ENCODE assay signal across 16 cellular contexts in the genomic region with DNA sequence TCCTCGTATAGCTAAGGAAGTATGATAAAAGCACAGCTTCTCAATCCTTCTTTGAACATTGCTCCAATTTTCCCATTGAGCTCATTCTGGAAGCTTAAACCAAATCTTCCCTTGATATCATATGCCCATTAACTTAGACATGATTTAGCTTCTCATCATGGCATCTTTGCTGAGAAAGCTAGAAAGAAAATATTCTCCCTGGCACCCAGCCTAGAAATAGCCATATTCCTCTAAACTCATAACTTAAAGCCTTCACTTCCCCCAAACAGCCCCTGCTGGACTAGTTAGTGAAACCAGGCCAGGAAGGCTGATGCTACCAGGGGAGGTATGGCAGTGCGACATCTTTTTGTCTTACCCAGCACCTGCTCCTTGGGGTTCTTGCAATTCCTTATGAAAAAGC. TPM values are rescaled to one million over a fixed set of nuclear protein-coding genes. Genes with fewer than 3 reads are reported as not detected.
DNase-seq lines count a peak whose midpoint lies in the region; ATAC-seq and TF ChIP-seq lines count a peak whose summit lies in the region.
"Had no signal": no experiment of that assay in that cellular context is flagged by ENCODE, and none has a peak within 500 bp of the region (broad histone marks: within the 10 kb centered on the region; RNA-seq: fewer than 3 reads in every experiment).

No MANE protein-coding gene starts in this region.

- dilution Hi-C loops in IMR-90 (cut with HindIII; ENCODE audit: low sequenced_read_pairs, unreplicated experiment) = no loop called here

- no peak overlapping the region for H2BK15ac ChIP-seq in IMR-90 (ENCODE audit: low read depth, low read length)

- peak overlapping the region; percentile 85 to 99 (median 97) for H3K27ac Mint-ChIP-seq in CD4-positive, alpha-beta memory T cell
- H3K27ac Mint-ChIP-seq in natural killer cell (peak overlapping the region; percentile 95 to 97), MCF 10A (ENCODE audit: low read depth, unreplicated experiment) (no peak overlapping the region)

- DNase-seq in CD4-positive, alpha-beta memory T cell = no peak
- no peak for DNase-seq in IMR-90
- peak; percentile 37 for DNase-seq in amniotic epithelial cell (ENCODE audit: low read depth)
- no peak for DNase-seq in natural killer cell
- DNase-seq in GM13976 (ENCODE audit: low spot score) = no peak
- DNase-seq in MCF 10A (ENCODE audit: unreplicated experiment) = no peak
- DNase-seq in DMS114 treated with DMSO at 0.1 percent for 48 hours (lab: John Stamatoyannopoulos, UW; ENCODE audit: unreplicated experiment) = no peak
- DNase-seq: amniotic stem cell, cortex of kidney, heart left ventricle, kidney, midbrain, NCI-H2081 had no signal

- H3K4me3 Mint-ChIP-seq in CD4-positive, alpha-beta memory T cell = peak overlapping the region; percentile 92 to 99 (median 98)
- peak overlapping the region; percentile 36 for H3K4me3 Mint-ChIP-seq in natural killer cell
- H3K4me3 Mint-ChIP-seq in MCF 10A (ENCODE audit: unreplicated experiment) = no peak overlapping the region

- H3K9me1 ChIP-seq in IMR-90 (ENCODE audit: insufficient read depth, low read length) = peaks cover 30% of the 10 kb centered on the region

- no peak overlapping the region for H2AK5ac ChIP-seq in IMR-90 (ENCODE audit: low read depth, low read length)

- H3K27me3 ChIP-seq in CD4-positive, alpha-beta memory T cell (ENCODE audit: insufficient read depth, low read length) = no peaks in the 10 kb centered on the region
- H3K27me3 ChIP-seq in IMR-90 (ENCODE audit: control insufficient read depth, insufficient read depth, low read length) = no peaks in the 10 kb centered on the region
- H3K27me3 ChIP-seq: esophagus muscularis mucosa, heart left ventricle had no signal

- H4K5ac ChIP-seq in IMR-90 (ENCODE audit: low read depth, low read length) = no peak overlapping the region

- no peak overlapping the region for H3K56ac ChIP-seq in IMR-90 (ENCODE audit: extremely low read depth, insufficient read depth, low read length)

- no peak overlapping the region for H2BK120ac ChIP-seq in IMR-90 (ENCODE audit: low read depth, low read length)

- ATAC-seq in IMR-90 (ENCODE audit: low read depth) (no peak), natural killer cell (no peak)
- ATAC-seq: heart left ventricle had no signal

- H3K9ac ChIP-seq in IMR-90 (ENCODE audit: low read depth, low read length) = no peak overlapping the region

- WGBS in IMR-90 (ENCODE audit: extremely low coverage in 2 of 2, insufficient read length in 1 of 2), 2 experiments = no CpG with 5 or more reads among the region's 2 CpGs

- no peak overlapping the region for H2BK5ac ChIP-seq in IMR-90 (ENCODE audit: low read depth, low read length, poor library complexity, severe bottlenecking)

- POLR2A ChIA-PET in CD4-positive, alpha-beta memory T cell (lab: Charles Lee; ENCODE audit: partially characterized antibody) = interaction anchor here (0.5 to 9.5 kb wide), 7 partner anchors 11 to 135 kb away, joined by 3 to 217 read pairs (median 7); no protein-coding TSS in a partner anchor
- POLR2A ChIA-PET in IMR-90 (lab: Charles Lee; ENCODE audit: unreplicated experiment) = no interaction called here
- POLR2A ChIA-PET in MCF 10A (lab: Yijun Ruan, JAX) = interaction anchor here (0.6 to 1.3 kb wide), 2 partner anchors 57 to 58 kb away, joined by 4 read pairs; no protein-coding TSS in a partner anchor

- H3K9me3 Mint-ChIP-seq in CD4-positive, alpha-beta memory T cell = no peaks in the 10 kb centered on the region
- H3K9me3 Mint-ChIP-seq in natural killer cell (no peaks in the 10 kb centered on the region), MCF 10A (ENCODE audit: unreplicated experiment) (no peaks in the 10 kb centered on the region)

- BruUV-seq in IMR-90 (replicated peaks; lab: Mats Ljungman, UMichigan) = no TSS peak
- no TSS peak for BruUV-seq in MCF 10A (replicated peaks; lab: Mats Ljungman, UMichigan)

- no peak overlapping the region for H2BK20ac ChIP-seq in IMR-90 (ENCODE audit: low read depth, low read length)

- H3K4me3 ChIP-seq in CD4-positive, alpha-beta memory T cell (ENCODE audit: low read length in 2 of 2) = peak overlapping the region; percentile 91 to 95
- H3K4me3 ChIP-seq in IMR-90 (ENCODE audit: insufficient read depth, low read depth, low read length) = no peak overlapping the region
- H3K4me3 ChIP-seq: esophagus muscularis mucosa, heart left ventricle had no signal

- no peak overlapping the region for H3K4ac ChIP-seq in IMR-90 (ENCODE audit: low read depth, low read length)

- H3K27ac ChIP-seq in CD4-positive, alpha-beta memory T cell (ENCODE audit: low read depth, low read length) = peak overlapping the region; percentile 80
- H3K27ac ChIP-seq in IMR-90 (ENCODE audit: insufficient read depth, low read length) = no peak overlapping the region
- H3K27ac ChIP-seq: C4-2B, esophagus muscularis mucosa, heart left ventricle, thoracic aorta had no signal

- H3K18ac ChIP-seq in IMR-90 (ENCODE audit: low read depth, low read length) = no peak overlapping the region

- H3K36me3 ChIP-seq in CD4-positive, alpha-beta memory T cell (ENCODE audit: insufficient read depth, low read length) = peaks cover 15% of the 10 kb centered on the region
- H3K36me3 ChIP-seq in IMR-90 (ENCODE audit: control insufficient read depth, insufficient read depth, low read length) = peaks cover 4% of the 10 kb centered on the region; the same call in 1 of the 2 replicates
- H3K36me3 ChIP-seq: thoracic aorta had no signal

- H3K4me2 ChIP-seq in IMR-90 (ENCODE audit: low read depth, low read length) = peak overlapping the region; percentile 33

- peaks cover 71% of the 10 kb centered on the region for H3K4me1 ChIP-seq in CD4-positive, alpha-beta memory T cell (ENCODE audit: insufficient read depth, low read length)
- H3K4me1 ChIP-seq in IMR-90 (ENCODE audit: control insufficient read depth, insufficient read depth, low read length) = peaks cover 19% of the 10 kb centered on the region

- TF ChIP-seq CTCF in IMR-90 (conservative IDR thresholded peaks at IDR 0.05; ENCODE audit: low read depth, low read length) = no peak
- TF ChIP-seq CTCF in natural killer cell (IDR thresholded peaks at IDR 0.05) = no peak
- no peak for TF ChIP-seq CTCF in GM13976 (IDR thresholded peaks at IDR 0.05; ENCODE audit: borderline replicate concordance, control extremely low read depth, extremely low read depth, insufficient read depth, missing control alignments)
- no peak for TF ChIP-seq CTCF in MCF 10A (IDR thresholded peaks at IDR 0.05; ENCODE audit: unreplicated experiment)

- H4K20me1 ChIP-seq in IMR-90 (ENCODE audit: insufficient read depth, low read length) = peaks cover 76% of the 10 kb centered on the region

- in situ Hi-C loops in IMR-90 (cut with MboI; ENCODE audit: low sequenced_read_pairs) = no loop called here
- in situ Hi-C loops in GM13976 (cut with MboI; ENCODE audit: low sequenced_read_pairs, unreplicated experiment) = no loop called here

- TF ChIP-seq POLR2A in IMR-90 (IDR thresholded peaks at IDR 0.05; ENCODE audit: low read depth, low read length) = no peak

- H3K4me1 Mint-ChIP-seq in CD4-positive, alpha-beta memory T cell = peaks cover 54 to 74% (median 62%) of the 10 kb centered on the region in 4 donors
- H3K4me1 Mint-ChIP-seq in natural killer cell (peaks cover 79 to 80% of the 10 kb centered on the region in 2 donors), MCF 10A (ENCODE audit: insufficient read depth, unreplicated experiment) (peaks cover 42% of the 10 kb centered on the region)

- H4K91ac ChIP-seq in IMR-90 (ENCODE audit: insufficient read depth, low read depth, low read length) = no peak overlapping the region

- H3K9me3 ChIP-seq in CD4-positive, alpha-beta memory T cell (ENCODE audit: control insufficient read depth in 1 of 2, low read length in 2 of 2) = no peaks in the 10 kb centered on the region
- no peaks in the 10 kb centered on the region for H3K9me3 ChIP-seq in IMR-90 (ENCODE audit: control insufficient read depth, insufficient read depth, low read length)
- H3K9me3 ChIP-seq: esophagus muscularis mucosa, heart left ventricle, thoracic aorta had no signal

- H3K23ac ChIP-seq in IMR-90 (ENCODE audit: low read depth, low read length) = no peak overlapping the region

- CTCF ChIA-PET in CD4-positive, alpha-beta memory T cell (lab: Charles Lee; ENCODE audit: partially characterized antibody) = interaction anchor here (0.7 to 9.1 kb wide), 9 partner anchors 11 to 182 kb away, joined by 3 to 79 read pairs (median 5); no protein-coding TSS in a partner anchor
- CTCF ChIA-PET in IMR-90 (lab: Yijun Ruan, JAX) (interaction anchor here (1.0 kb wide), 1 partner anchor 74 kb away, joined by 3 read pairs; no protein-coding TSS in a partner anchor), MCF 10A (lab: Yijun Ruan, JAX) (interaction anchor here (0.7 to 1.1 kb wide), 3 partner anchors 84 to 1588 kb away, joined by 3 to 5 read pairs (median 4); partner anchors contain the start of gene PAIP2B)

- no peak overlapping the region for H2AFZ ChIP-seq in IMR-90 (replicated peaks; ENCODE audit: low read length, poor library complexity)

- intact Hi-C loops in CD4-positive, alpha-beta memory T cell (cut with micrococcal nuclease) = no loop called here
- intact Hi-C loops in IMR-90 (cut with micrococcal nuclease) = no loop called here
- intact Hi-C loops in natural killer cell (cut with micrococcal nuclease) = no loop called here
- intact Hi-C loops in MCF 10A (cut with micrococcal nuclease) = no loop called here

- H4K8ac ChIP-seq in IMR-90 (ENCODE audit: low read depth in 2 of 2, low read length in 2 of 2) = no peak overlapping the region

- no peak overlapping the region for H2AK9ac ChIP-seq in IMR-90 (replicated peaks; ENCODE audit: low read depth, low read length, poor library complexity)

- no peak for TF ChIP-seq RAD21 in IMR-90 (IDR thresholded peaks at IDR 0.05; ENCODE audit: low read length)

- H3K36me3 Mint-ChIP-seq in CD4-positive, alpha-beta memory T cell = peaks cover 51 to 69% of the 10 kb centered on the region in 2 donors
- no peaks in the 10 kb centered on the region for H3K36me3 Mint-ChIP-seq in natural killer cell
- peaks cover 24% of the 10 kb centered on the region for H3K36me3 Mint-ChIP-seq in MCF 10A (ENCODE audit: insufficient read depth, unreplicated experiment)

- H3K79me1 ChIP-seq in IMR-90 (ENCODE audit: low read depth in 1 of 2, low read length in 2 of 2) = peaks cover 18 to 80% of the 10 kb centered on the region in 2 experiments

- no peak overlapping the region for H3K14ac ChIP-seq in IMR-90 (replicated peaks; ENCODE audit: low read depth, low read length)

- no peaks in the 10 kb centered on the region for H3K27me3 Mint-ChIP-seq in CD4-positive, alpha-beta memory T cell
- H3K27me3 Mint-ChIP-seq in natural killer cell (ENCODE audit: low read depth in 2 of 2) = no peaks in the 10 kb centered on the region
- no peaks in the 10 kb centered on the region for H3K27me3 Mint-ChIP-seq in MCF 10A (ENCODE audit: insufficient read depth, unreplicated experiment)

RNA-seq across cellular contexts. Expression of gene AAK1, which starts 4.3 kb away (rescaled TPM):
- 100 to 1,000 TPM; 220 to 225 TPM for total RNA-seq in CD4-positive, alpha-beta memory T cell
- 100 to 1,000 TPM in 1 of 2 donors, 10 to 100 TPM in 1; 27.6 to 129 TPM for polyA plus RNA-seq in CD4-positive, alpha-beta memory T cell
- total RNA-seq in IMR-90 (2012; rRNA removed) (26.5 and 34.7 TPM in 2 replicates), natural killer cell (100 to 1,000 TPM; 174 to 249 (median 204) TPM), MCF 10A (2022) (75.8 and 108 TPM in 2 replicates)
- 21.9 and 22.1 TPM in 2 replicates for polyA plus RNA-seq in IMR-90 (2012; rRNA removed)
- 10.2 and 11.0 TPM in 2 replicates for polyA plus RNA-seq in IMR-90 (2012; cell fraction: cytosol; rRNA removed)
- polyA plus RNA-seq in IMR-90 (2012; cell fraction: nucleus; rRNA removed; ENCODE audit: low replicate concordance) = 18.0 and 36.8 TPM in 2 replicates
